ENCODE assay signal across 6 cellular contexts in genomic region chr16:30343491-30343820, GRCh38. TPM values are rescaled to one million over a fixed set of nuclear protein-coding genes. Genes with fewer than 3 reads are reported as not detected.
"Had no signal": no experiment of that assay in that cellular context is flagged by ENCODE, and none has a peak within 500 bp of the region (broad histone marks: within the 10 kb centered on the region; RNA-seq: fewer than 3 reads in every experiment).

No MANE protein-coding gene starts in this region.

RNA-seq across cellular contexts. Expression of gene MYL11, which starts 31.1 kb away (rescaled TPM):
- total RNA-seq: activated CD4-positive, alpha-beta T cell treated with anti-CD3 and anti-CD28 coated beads, Interleukin-2, amount 10 ng/mL, durations not matched to agents 7 days and 5 days; astrocyte; body of pancreas; breast epithelium; RPMI7951; SJSA1 had no signal

RNA-seq across cellular contexts. Expression of gene SEPTIN1, which starts 38.9 kb away (rescaled TPM):
- total RNA-seq: RPMI7951, SJSA1 had no signal
